In the genomic region with DNA sequence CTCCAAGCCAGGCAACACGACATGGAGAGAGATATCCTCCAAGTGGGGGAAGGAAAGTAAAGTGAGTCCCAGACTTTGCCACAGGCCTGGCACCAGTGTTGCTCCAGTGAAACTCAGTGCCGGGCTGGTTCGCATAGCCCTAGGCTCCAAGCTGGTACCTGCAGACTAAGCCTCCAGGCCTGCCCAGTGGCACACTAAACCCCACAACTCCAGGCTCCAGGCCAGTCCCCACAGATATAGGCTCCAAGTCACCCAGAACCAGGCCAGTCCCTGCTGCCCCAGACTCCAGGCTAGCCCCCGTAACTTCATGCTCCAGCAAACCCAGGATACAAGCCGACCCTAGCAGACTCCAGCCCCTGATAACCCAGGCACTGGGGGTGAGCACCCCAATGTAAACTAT, we compare ENCODE assay signal across 26 cellular contexts.
"Had no signal": no experiment of that assay in that cellular context is flagged by ENCODE, and none has a peak within 500 bp of the region (broad histone marks: within the 10 kb centered on the region; RNA-seq: fewer than 3 reads in every experiment).

No MANE protein-coding gene starts in this region.

- H3K4me3 ChIP-seq: dorsolateral prefrontal cortex, gastrocnemius medialis, ovary, psoas muscle, sigmoid colon, testis, tibial artery, upper lobe of left lung had no signal

- H3K9me3 ChIP-seq: gastrocnemius medialis, ovary, psoas muscle, sigmoid colon, testis, tibial artery, upper lobe of left lung had no signal

- H3K4me3 Mint-ChIP-seq: endodermal cell; naive thymus-derived CD4-positive, alpha-beta T cell; nephron; stimulated activated effector memory CD8-positive, alpha-beta T cell treated with anti-CD3 and anti-CD28 coated beads, Interleukin-12 subunit alpha, Interleukin-12 subunit beta, amount 100 ng/mL, for 72 hours had no signal

- H3K27ac ChIP-seq: dorsolateral prefrontal cortex, epithelial cell of prostate, gastrocnemius medialis, ovary, psoas muscle, sigmoid colon, testis, tibial artery, upper lobe of left lung had no signal

- H3K4me1 ChIP-seq: gastrocnemius medialis, psoas muscle, sigmoid colon, testis, tibial artery, upper lobe of left lung had no signal

- H3K9me3 Mint-ChIP-seq: naive thymus-derived CD4-positive, alpha-beta T cell; stimulated activated effector memory CD8-positive, alpha-beta T cell treated with anti-CD3 and anti-CD28 coated beads, Interleukin-12 subunit alpha, Interleukin-12 subunit beta, amount 100 ng/mL, for 72 hours had no signal

- H3K27ac Mint-ChIP-seq: endodermal cell; naive thymus-derived CD4-positive, alpha-beta T cell; nephron; stimulated activated effector memory CD8-positive, alpha-beta T cell treated with anti-CD3 and anti-CD28 coated beads, Interleukin-12 subunit alpha, Interleukin-12 subunit beta, amount 100 ng/mL, for 72 hours had no signal

- DNase-seq: dorsolateral prefrontal cortex; effector CD4-positive, alpha-beta T cell; endodermal cell; foreskin fibroblast; gastrocnemius medialis; head of caudate nucleus; left ventricle myocardium superior; mesendoderm; midbrain; naive thymus-derived CD4-positive, alpha-beta T cell; occipital lobe; ovary; psoas muscle; right cardiac atrium; sigmoid colon; stimulated activated CD4-positive, alpha-beta T cell treated with anti-CD3 and anti-CD28 coated beads, Interleukin-2, amount 100 ng/mL, for 24 hours; stimulated activated CD4-positive, alpha-beta T cell treated with anti-CD3 and anti-CD28 coated beads, Interleukin-4, amount 100 ng/mL, for 24 hours; stimulated activated naive CD8-positive, alpha-beta T cell treated with anti-CD3 and anti-CD28 coated beads, Interleukin-15, Interleukin-2, amounts not matched to agents 100 U/mL and 50 U/mL, for 24 hours; substantia nigra; testis; tibial artery; upper lobe of left lung had no signal

- H3K36me3 ChIP-seq: gastrocnemius medialis, ovary, sigmoid colon, tibial artery, upper lobe of left lung had no signal

- H3K27me3 ChIP-seq: gastrocnemius medialis, ovary, sigmoid colon, testis, tibial artery, upper lobe of left lung had no signal

- H3K36me3 Mint-ChIP-seq: naive thymus-derived CD4-positive, alpha-beta T cell; stimulated activated effector memory CD8-positive, alpha-beta T cell treated with anti-CD3 and anti-CD28 coated beads, Interleukin-12 subunit alpha, Interleukin-12 subunit beta, amount 100 ng/mL, for 72 hours had no signal

- ATAC-seq: esophagus mucosa; gastrocnemius medialis; left ventricle myocardium superior; naive thymus-derived CD4-positive, alpha-beta T cell; psoas muscle; right cardiac atrium; stimulated activated effector memory CD8-positive, alpha-beta T cell treated with anti-CD3 and anti-CD28 coated beads, Interleukin-12 subunit alpha, Interleukin-12 subunit beta, amount 100 ng/mL, for 72 hours; stimulated activated naive CD8-positive, alpha-beta T cell treated with anti-CD3 and anti-CD28 coated beads, Interleukin-15, Interleukin-2, amounts not matched to agents 100 U/mL and 50 U/mL, for 24 hours had no signal

- H3K4me1 Mint-ChIP-seq: naive thymus-derived CD4-positive, alpha-beta T cell; nephron; stimulated activated effector memory CD8-positive, alpha-beta T cell treated with anti-CD3 and anti-CD28 coated beads, Interleukin-12 subunit alpha, Interleukin-12 subunit beta, amount 100 ng/mL, for 72 hours had no signal
